9 cellular contexts compared by ENCODE assay signal in genomic region chr3:58349792-58350626, GRCh38. TPM values are rescaled to one million over a fixed set of nuclear protein-coding genes. Genes with fewer than 3 reads are reported as not detected.
DNase-seq lines count a peak whose midpoint lies in the region; ATAC-seq, FAIRE-seq and TF ChIP-seq lines count a peak whose summit lies in the region.
"Had no signal": no experiment of that assay in that cellular context is flagged by ENCODE, and none has a peak within 500 bp of the region (broad histone marks: within the 10 kb centered on the region; RNA-seq: fewer than 3 reads in every experiment).

No MANE protein-coding gene starts in this region.

- no peak for TF ChIP-seq CTCF in D721Med (IDR thresholded peaks at IDR 0.05; ENCODE audit: insufficient read depth, missing control alignments)

- ATAC-seq in HG02588 (IDR thresholded peaks at IDR 0.05; ENCODE audit: unreplicated experiment), result peak; percentile 85

- FAIRE-seq in D721Med (lab: Jason Lieb, UNC), result no peak

- intact Hi-C loops in posterior vena cava (cut with DNase I), result no loop called here

- DNase-seq in NCI-H510A treated with DMSO at 0.1 percent for 48 hours (lab: John Stamatoyannopoulos, UW) (peak; percentile 38), NCI-H510A (lab: John Stamatoyannopoulos, UW) (no peak), MV-4-11 (lab: John Stamatoyannopoulos, UW) (peak; percentile 80), myocyte (ENCODE audit: low read depth) (peak; percentile 9), AG08395 (ENCODE audit: low spot score) (no peak), posterior vena cava (ENCODE audit: low spot score) (no peak), D721Med (ENCODE audit: insufficient read length, low spot score) (no peak)
- DNase-seq: T-cell had no signal

RNA-seq across cellular contexts. Expression of gene PXK, which starts 17.3 kb away (rescaled TPM):
- 21.9 and 23.2 TPM in 2 replicates for total RNA-seq in myocyte
- polyA plus RNA-seq in myocyte (2012), result 17.9 TPM
- 10 to 100 TPM; 22.5 to 24.8 TPM for total RNA-seq in posterior vena cava

RNA-seq across cellular contexts. Expression of gene HTD2, which starts 43.7 kb away (rescaled TPM):
- total RNA-seq in myocyte (14.5 and 18.5 TPM in 2 replicates), posterior vena cava (1 to 10 TPM; 5.9 to 7.7 TPM)
- 6.3 TPM for polyA plus RNA-seq in myocyte (2012)

RNA-seq across cellular contexts. Expression of gene RPP14, which starts 44.0 kb away (rescaled TPM):
- 13.3 and 16.0 TPM in 2 replicates for total RNA-seq in myocyte
- 9.2 TPM for polyA plus RNA-seq in myocyte (2012)
- total RNA-seq in posterior vena cava, result 10 to 100 TPM; 10.8 to 11.6 TPM

Comparison
In these comparisons a context has a peak if more than half of its experiments do, and no peak if none do; other contexts are left out.
1. DNase-seq: peak in NCI-H510A treated with DMSO at 0.1 percent for 48 hours (single experiment), MV-4-11 (single experiment) and myocyte (single experiment); none in NCI-H510A (single experiment), AG08395 (single experiment), posterior vena cava (single experiment) and D721Med (single experiment).